8 cellular contexts compared by ENCODE assay signal in the genomic region with DNA sequence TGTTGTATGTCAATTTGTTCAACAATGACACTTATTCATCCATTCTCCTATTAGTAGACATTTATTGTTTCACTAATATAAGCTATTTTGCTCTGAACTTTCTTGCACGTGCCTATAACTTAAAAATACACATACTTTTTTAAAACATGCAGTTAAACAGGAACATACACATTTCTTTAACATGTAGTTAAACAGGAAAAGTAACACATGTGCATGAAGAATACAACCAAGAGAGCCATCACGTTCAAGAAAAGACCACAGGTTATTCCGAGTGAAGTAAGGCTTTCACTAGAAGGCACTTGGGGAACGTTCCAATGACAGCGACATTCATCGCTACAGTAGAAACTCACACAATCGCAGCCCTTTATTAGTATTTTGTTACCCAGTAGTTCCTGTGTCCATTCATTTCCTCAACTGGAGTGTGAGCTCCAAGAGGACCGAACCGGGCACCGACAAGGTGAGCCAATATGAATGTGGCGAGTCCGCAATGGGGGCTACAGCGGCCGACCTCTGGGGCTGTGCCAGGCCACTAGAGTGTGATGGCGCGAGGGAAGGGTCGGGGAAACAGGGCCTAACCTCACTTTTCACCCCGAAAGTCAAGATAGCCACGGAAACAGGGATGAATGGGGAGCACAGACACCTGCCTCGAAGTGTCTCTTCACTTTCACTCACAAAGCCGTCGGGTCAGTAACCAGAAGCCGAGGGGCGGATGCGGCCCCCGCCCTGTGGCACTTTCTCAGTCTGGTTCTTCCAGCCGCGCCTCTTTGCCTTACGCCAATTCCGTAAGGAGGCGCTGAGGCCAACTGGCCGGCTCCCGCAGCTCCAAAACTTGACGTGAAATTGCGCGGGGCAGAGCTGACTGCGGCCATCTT. TPM values are rescaled to one million over a fixed set of nuclear protein-coding genes. Genes with fewer than 3 reads are reported as not detected.
DNase-seq lines count a peak whose midpoint lies in the region; ATAC-seq, FAIRE-seq and TF ChIP-seq lines count a peak whose summit lies in the region.

No MANE protein-coding gene starts in this region.

- H3K9me3 ChIP-seq in endothelial cell of umbilical vein (replicated peaks; ENCODE audit: control insufficient read depth, insufficient read depth, low read length) (no peaks in the 10 kb centered on the region), mononuclear cell (ENCODE audit: low read depth, low read length) (no peaks in the 10 kb centered on the region)

- POLR2A ChIA-PET in endothelial cell of umbilical vein (lab: Charles Lee): interaction anchor here (0.7 to 2.2 kb wide), 5 partner anchors 8 to 105 kb away, joined by 3 to 14 read pairs (median 3); partner anchors contain the start of gene HERPUD2

- H3K4me1 Mint-ChIP-seq in Calu3 (ENCODE audit: low read depth, unreplicated experiment): peaks cover 29% of the 10 kb centered on the region

- intact Hi-C loops in Calu3 (cut with micrococcal nuclease; ENCODE audit: unreplicated experiment) (no loop called here), endothelial cell of umbilical vein (cut with micrococcal nuclease) (loop anchor here (1.0 to 10.0 kb wide), 7 partner anchors 8 to 237 kb away; partner anchors contain the start of gene HERPUD2)

- no peaks in the 10 kb centered on the region for H3K9me1 ChIP-seq in endothelial cell of umbilical vein (replicated peaks; ENCODE audit: control insufficient read depth, extremely low read depth, insufficient read depth, low read length)

- FAIRE-seq in HTR-8/SVneo (lab: Jason Lieb, UNC) (no peak), endothelial cell of umbilical vein (lab: Jason Lieb, UNC) (peak; percentile 89)

- peak overlapping the region; percentile 66 for H3K27ac Mint-ChIP-seq in Calu3 (ENCODE audit: unreplicated experiment)

- no peaks in the 10 kb centered on the region for H3K27me3 Mint-ChIP-seq in Calu3 (ENCODE audit: unreplicated experiment)

- no peak for TF ChIP-seq CTCF in Calu3 (IDR thresholded peaks at IDR 0.05; ENCODE audit: unreplicated experiment)
- TF ChIP-seq CTCF in endothelial cell of umbilical vein (IDR thresholded peaks at IDR 0.05; ENCODE audit: extremely low read depth in 1 of 2, insufficient read depth in 1 of 2, low read depth in 1 of 2, low read length in 2 of 2): no peak

- H2AFZ ChIP-seq in endothelial cell of umbilical vein (ENCODE audit: low read depth, low read length): peak overlapping the region; percentile 61

- H3K4me2 ChIP-seq in endothelial cell of umbilical vein (ENCODE audit: insufficient read depth, low read length): peak overlapping the region; percentile 87

- peak; percentile 66 for TF ChIP-seq POLR2A in endothelial cell of umbilical vein (IDR thresholded peaks at IDR 0.05; ENCODE audit: low read depth, low read length)

- H3K36me3 Mint-ChIP-seq in Calu3 (ENCODE audit: insufficient read depth, unreplicated experiment): peaks cover 32% of the 10 kb centered on the region

- TSS peak; percentile 89 for BruUV-seq in Calu3 (replicated peaks; lab: Mats Ljungman, UMichigan)
- BruUV-seq in endothelial cell of umbilical vein (replicated peaks; lab: Mats Ljungman, UMichigan): TSS peak; percentile 86

- peak overlapping the region; percentile 94 for H3K9ac ChIP-seq in endothelial cell of umbilical vein (replicated peaks; ENCODE audit: extremely low read depth, insufficient read depth, low read length)

- ATAC-seq in GM21390 (IDR thresholded peaks at IDR 0.05; ENCODE audit: unreplicated experiment): peak; percentile 52

- H3K4me3 ChIP-seq in endothelial cell of umbilical vein (replicated peaks in 1 of 3; ENCODE audit: insufficient read depth in 1 of 3, low read depth in 1 of 3, low read length in 3 of 3) (peak overlapping the region; percentile 44 to 72 (median 55)), mononuclear cell (ENCODE audit: low read length) (peak overlapping the region; percentile 82)

- CTCF ChIA-PET in Calu3 (lab: Charles Lee) (interaction anchor here (0.8 to 3.0 kb wide), 9 partner anchors 16 to 105 kb away, joined by 3 to 16 read pairs (median 4); partner anchors contain the start of gene HERPUD2), endothelial cell of umbilical vein (lab: Charles Lee) (interaction anchor here (1.3 to 4.5 kb wide), 8 partner anchors 81 to 492 kb away, joined by 3 to 38 read pairs (median 7); partner anchors contain the start of gene HERPUD2)

- dilution Hi-C loops in endothelial cell of umbilical vein (cut with MboI; ENCODE audit: extremely low pct_ligation_motif_present, low sequenced_read_pairs): no loop called here

- peak; percentile 94 for DNase-seq in Calu3
- DNase-seq in HTR-8/SVneo (ENCODE audit: insufficient read length, low spot score): peak; percentile 68
- peak; percentile 70 for DNase-seq in NK-92 treated with Interleukin-12 subunit alpha and Interleukin-12 subunit beta, amount 100 ng/mL, for 24 hours (lab: John Stamatoyannopoulos, UW)
- peak; percentile 72 to 76 (median 74) for DNase-seq in activated CD8-positive, alpha-beta memory T cell treated with anti-CD3 and anti-CD28 coated beads for 48 hours (ENCODE audit: low read depth in 2 of 3, low spot score in 2 of 3)
- no peak for DNase-seq in endothelial cell of umbilical vein (ENCODE audit: low read depth, low spot score)
- DNase-seq in stimulated activated CD8-positive, alpha-beta memory T cell treated with anti-CD3 and anti-CD28 coated beads, Interleukin-4, amount 100 ng/mL, for 24 hours (ENCODE audit: low read depth): peak; percentile 73

- H3K4me3 Mint-ChIP-seq in Calu3 (ENCODE audit: low read depth, unreplicated experiment): peak overlapping the region; percentile 88

- peaks cover 36% of the 10 kb centered on the region for H3K79me2 ChIP-seq in endothelial cell of umbilical vein (ENCODE audit: control insufficient read depth, insufficient read depth, low read length)

- H3K4me1 ChIP-seq in endothelial cell of umbilical vein (ENCODE audit: control insufficient read depth, extremely low read depth, insufficient read depth, low read length) (peaks cover 20% of the 10 kb centered on the region), mononuclear cell (ENCODE audit: insufficient read depth, low read length) (peaks cover 24% of the 10 kb centered on the region)

- no peaks in the 10 kb centered on the region for H3K9me3 Mint-ChIP-seq in Calu3 (ENCODE audit: low read depth, unreplicated experiment)

- H3K27me3 ChIP-seq in endothelial cell of umbilical vein (ENCODE audit: control insufficient read depth in 2 of 2, insufficient read depth in 2 of 2, low read length in 2 of 2): no peaks in the 10 kb centered on the region
- no peaks in the 10 kb centered on the region for H3K27me3 ChIP-seq in mononuclear cell (ENCODE audit: insufficient read depth, low read length)

- peaks cover 12% of the 10 kb centered on the region for H4K20me1 ChIP-seq in endothelial cell of umbilical vein (replicated peaks; ENCODE audit: control insufficient read depth, extremely low read depth, insufficient read depth, low read length)

- no peaks in the 10 kb centered on the region for H3K36me3 ChIP-seq in endothelial cell of umbilical vein (ENCODE audit: control insufficient read depth in 2 of 2, extremely low read depth in 1 of 2, insufficient read depth in 2 of 2, low read length in 2 of 2)

- H3K27ac ChIP-seq in endothelial cell of umbilical vein (ENCODE audit: insufficient read depth, low read depth, low read length): peak overlapping the region; percentile 87

TF ChIP-seq in endothelial cell of umbilical vein, 7 proteins besides CTCF, POLR2A, EP300 and RAD21:
- TF ChIP-seq MYC (IDR thresholded peaks at IDR 0.05; ENCODE audit: low read depth, low read length) (no peak), EZH2 (IDR thresholded peaks at IDR 0.05; ENCODE audit: borderline replicate concordance, low read depth, low read length, severe bottlenecking) (no peak), FOS (IDR thresholded peaks at IDR 0.05; ENCODE audit: borderline replicate concordance, insufficient read depth, low read length) (no peak), POLR2AphosphoS5 (IDR thresholded peaks at IDR 0.05; ENCODE audit: insufficient read depth, low read depth, low read length) (no peak), GATA2 (IDR thresholded peaks at IDR 0.05; ENCODE audit: insufficient read depth, insufficient read length, low read depth, low read length) (no peak)

RNA-seq across cellular contexts. Expression of gene SEPTIN7, which starts 0.8 kb away (rescaled TPM):
- total RNA-seq in Calu3 (2022) (269 and 308 TPM in 2 replicates), endothelial cell of umbilical vein (223 and 228 TPM in 2 replicates), mononuclear cell (306 TPM)
- 57.3 and 73.6 TPM in 2 replicates for polyA plus RNA-seq in endothelial cell of umbilical vein
- polyA plus RNA-seq in endothelial cell of umbilical vein (2011; cell fraction: cytosol; rRNA removed): 105 and 106 TPM in 2 replicates
- 77.3 and 116 TPM in 2 replicates for polyA plus RNA-seq in endothelial cell of umbilical vein (2011; cell fraction: nucleus; rRNA removed)
- polyA plus RNA-seq in endothelial cell of umbilical vein (2012): 200 and 267 TPM in 2 replicates
- polyA minus RNA-seq in endothelial cell of umbilical vein: 101 and 108 TPM in 2 replicates
- polyA minus RNA-seq in endothelial cell of umbilical vein (2011; cell fraction: cytosol; rRNA and poly(A)+ RNA removed): 42.1 TPM
- 104 and 144 TPM in 2 replicates for polyA minus RNA-seq in endothelial cell of umbilical vein (2011; cell fraction: nucleus; rRNA and poly(A)+ RNA removed)
